20 cellular contexts compared by ENCODE assay signal in the genomic region with DNA sequence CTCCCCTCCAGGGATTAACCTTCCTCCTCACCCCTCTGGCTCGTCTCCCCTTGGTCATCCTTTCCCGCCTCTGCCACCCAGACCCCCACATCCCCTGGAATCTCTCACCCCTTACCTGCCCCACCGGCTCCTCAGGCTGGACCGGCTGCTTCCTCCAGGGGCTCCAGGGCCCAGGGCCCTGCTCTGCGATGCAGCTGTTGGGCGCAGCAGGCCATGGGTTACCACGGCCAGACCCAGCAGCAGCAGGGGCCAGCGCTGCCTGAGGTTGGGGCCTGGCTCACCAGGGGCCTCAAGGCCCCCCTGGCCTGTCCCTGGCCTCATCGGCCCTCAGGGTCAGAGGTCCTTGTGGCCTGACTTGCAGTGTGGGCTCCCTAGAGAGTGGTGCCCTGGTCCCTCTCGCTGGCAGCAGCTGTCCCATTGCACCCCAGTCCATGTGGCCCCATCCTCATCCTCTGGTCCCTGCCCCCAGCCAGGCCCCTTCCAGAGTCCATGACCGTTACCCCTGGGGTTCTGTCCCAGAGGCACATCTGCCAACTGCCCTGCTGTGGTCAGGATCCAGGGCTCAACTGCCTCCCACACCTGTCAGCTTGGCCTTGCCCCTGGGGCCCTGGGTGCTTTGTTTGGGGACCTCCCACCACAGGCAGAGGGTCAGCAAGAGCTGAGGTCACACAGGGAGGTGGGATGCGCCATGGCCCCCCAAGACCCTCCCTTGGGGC. TPM values are rescaled to one million over a fixed set of nuclear protein-coding genes. Genes with fewer than 3 reads are reported as not detected.
DNase-seq lines count a peak whose midpoint lies in the region; ATAC-seq, FAIRE-seq and TF ChIP-seq lines count a peak whose summit lies in the region.
"Had no signal": no experiment of that assay in that cellular context is flagged by ENCODE, and none has a peak within 500 bp of the region (broad histone marks: within the 10 kb centered on the region; RNA-seq: fewer than 3 reads in every experiment).

A gene (minus strand): TSS at position 421 of the 716 bp plus-strand sequence. CDS start 100 bp downstream, at position 321.

- no peaks in the 10 kb centered on the region for H3K9me2 ChIP-seq in Karpas-422 (replicated peaks; ENCODE audit: insufficient read depth, low read length)

- no peak for TF ChIP-seq CTCF in H1 (IDR thresholded peaks at IDR 0.05; ENCODE audit: control extremely low read depth in 1 of 3, insufficient read depth in 1 of 3, low read depth in 1 of 3, low read length in 3 of 3)

- peaks cover 97% of the 10 kb centered on the region for H3K4me1 ChIP-seq in Karpas-422 (ENCODE audit: low read length)
- no peaks in the 10 kb centered on the region; a peak in 1 of 7 replicates for H3K4me1 ChIP-seq in H1 (replicated peaks in 1 of 4; ENCODE audit: control insufficient read depth in 3 of 4, insufficient read depth in 4 of 4, low read length in 3 of 4)
- no peaks in the 10 kb centered on the region for H3K4me1 ChIP-seq in aorta (ENCODE audit: control insufficient read depth in 1 of 2, insufficient read depth in 2 of 2, low read length in 2 of 2)
- H3K4me1 ChIP-seq: A549 had no signal

- intact Hi-C loops in aorta (cut with DNase I) = no loop called here

- H3K9me3 Mint-ChIP-seq in activated CD8-positive, alpha-beta memory T cell treated with anti-CD3 and anti-CD28 coated beads, Interleukin-2, amount 10 ng/mL, durations not matched to agents 7 days and 5 days (ENCODE audit: low read depth) = no peaks in the 10 kb centered on the region
- H3K9me3 Mint-ChIP-seq: CD4-positive, CD25-positive, alpha-beta regulatory T cell had no signal

- CTCF ChIA-PET in activated CD8-positive, alpha-beta memory T cell treated with anti-CD3 and anti-CD28 coated beads, Interleukin-2, amount 10 ng/mL, durations not matched to agents 7 days and 5 days (lab: Charles Lee) = interaction anchor here (1.3 to 5.4 kb wide), 2 partner anchors 11 to 270 kb away, joined by 3 to 25 read pairs; no protein-coding TSS in a partner anchor
- CTCF ChIA-PET in H1 (lab: Charles Lee; ENCODE audit: partially characterized antibody) = interaction anchor here (0.8 to 3.2 kb wide), 4 partner anchors 10 to 62 kb away, joined by 3 to 19 read pairs (median 4); no protein-coding TSS in a partner anchor

- no peak within 1 kb of the TSS for H3K14ac ChIP-seq in H1 (ENCODE audit: insufficient read length)

- H3K9ac ChIP-seq in Karpas-422 (ENCODE audit: low read length) (peak within 1 kb of the TSS; percentile 99), H1 (replicated peaks in 1 of 4; ENCODE audit: extremely low read depth in 1 of 4, low read depth in 3 of 4, low read length in 3 of 4) (no peak within 1 kb of the TSS)

- H3K79me2 ChIP-seq in Karpas-422 (ENCODE audit: low read length) (0 out of 2 replicates have a peak, but pooled peaks cover 4% of the 10 kb centered on the region), H1 (ENCODE audit: control insufficient read depth in 1 of 2, insufficient read depth in 2 of 2, low read length in 2 of 2) (no peaks in the 10 kb centered on the region)

- POLR2A ChIA-PET in H1 (lab: Charles Lee; ENCODE audit: partially characterized antibody) = no interaction called here

- no peak within 1 kb of the TSS for H2BK120ac ChIP-seq in H1 (replicated peaks; ENCODE audit: low read depth, low read length)

- H3K27me3 Mint-ChIP-seq in activated CD8-positive, alpha-beta memory T cell treated with anti-CD3 and anti-CD28 coated beads, Interleukin-2, amount 10 ng/mL, durations not matched to agents 7 days and 5 days = peaks cover 43% of the 10 kb centered on the region

- FAIRE-seq in H1 (lab: Jason Lieb, UNC) = no peak
- FAIRE-seq: A549, G401.6 had no signal

- no peak within 1 kb of the TSS for H2BK20ac ChIP-seq in H1 (ENCODE audit: low read length)

- H3K4me3 ChIP-seq in Karpas-422 (ENCODE audit: low read length) = peak within 1 kb of the TSS; percentile 72
- no peak within 1 kb of the TSS for H3K4me3 ChIP-seq in H1 (ENCODE audit: extremely low read depth in 1 of 4, insufficient read depth in 2 of 4, low read depth in 3 of 4, low read length in 4 of 4)
- no peak within 1 kb of the TSS for H3K4me3 ChIP-seq in aorta (ENCODE audit: low read length in 2 of 2)
- H3K4me3 ChIP-seq: A549 had no signal

- no peaks in the 10 kb centered on the region; the same call in 1 of the 2 replicates for H3K23me2 ChIP-seq in H1 (ENCODE audit: low read depth, low read length)

- 91% methylated on average over 9 of the region's 12 CpGs; no CpG with 5 or more reads in 1 of the 2 experiments for WGBS in H1 (ENCODE audit: extremely low coverage in 1 of 2, insufficient coverage in 1 of 2, insufficient read length in 1 of 2, insufficient replicate concordance in 2 of 2, low coverage in 1 of 2, low lambda C conversion rate in 2 of 2, missing lambda C conversion rate in 1 of 2), 2 experiments
- 84 to 88% methylated on average over 12 of the region's 12 CpGs for WGBS in aorta, 2 donors

- no peak for DNase-seq in activated CD8-positive, alpha-beta memory T cell treated with anti-CD3 and anti-CD28 coated beads, Interleukin-2, amount 10 ng/mL, durations not matched to agents 7 days and 5 days
- DNase-seq in activated CD8-positive, alpha-beta memory T cell treated with anti-CD3 and anti-CD28 coated beads, Interleukin-2, amount 50 U/mL, for 4 hours = no peak
- peak; percentile 96 for DNase-seq in Karpas-422
- no peak for DNase-seq in H1 (ENCODE audit: low read depth in 1 of 2, low spot score in 2 of 2)
- DNase-seq in aorta = peak in 1 of 2 donors; percentile 26
- no peak for DNase-seq in DMS 273 (lab: John Stamatoyannopoulos, UW; ENCODE audit: unreplicated experiment)
- DNase-seq: DMS79, GOT3, NCI-H146, NCI-H2081 treated with DMSO at 0.1 percent for 48 hours, NCI-H524 treated with DMSO at 0.1 percent for 48 hours, SIG-M5 had no signal

- no peak within 1 kb of the TSS for H3K4ac ChIP-seq in H1 (replicated peaks; ENCODE audit: insufficient read length, low read depth, low read length)

- no peak within 1 kb of the TSS for H3K18ac ChIP-seq in H1 (ENCODE audit: extremely low read depth, low read length)

- no peak within 1 kb of the TSS; the same call in 1 of the 2 replicates for H4K8ac ChIP-seq in H1 (ENCODE audit: extremely low read depth, insufficient read depth, low read length)

- no peak within 1 kb of the TSS for H4K91ac ChIP-seq in H1 (replicated peaks; ENCODE audit: insufficient read length, low read length)

- H2AFZ ChIP-seq in Karpas-422 (ENCODE audit: low read length) = no peak within 1 kb of the TSS
- H2AFZ ChIP-seq in H1 (ENCODE audit: low read length) = no peak within 1 kb of the TSS

- H3K4me2 ChIP-seq in Karpas-422 (ENCODE audit: low read depth, low read length, poor library complexity, severe bottlenecking) (peak within 1 kb of the TSS; percentile 87), H1 (ENCODE audit: insufficient read depth in 1 of 2, low read depth in 2 of 2, low read length in 2 of 2) (no peak within 1 kb of the TSS)
- H3K4me2 ChIP-seq: A549 had no signal

- H3K4me1 Mint-ChIP-seq in activated CD8-positive, alpha-beta memory T cell treated with anti-CD3 and anti-CD28 coated beads, Interleukin-2, amount 10 ng/mL, durations not matched to agents 7 days and 5 days = peaks cover 40% of the 10 kb centered on the region
- H3K4me1 Mint-ChIP-seq: CD4-positive, CD25-positive, alpha-beta regulatory T cell had no signal

- 0 out of 2 replicates have a peak within 1 kb of the TSS, but pooled peaks have one; percentile 24 for H2AK5ac ChIP-seq in H1 (ENCODE audit: low read depth, low read length)

- H2BK15ac ChIP-seq in H1 (ENCODE audit: low read length) = no peak within 1 kb of the TSS

- H2BK12ac ChIP-seq in H1 (ENCODE audit: low read depth, low read length) = no peak within 1 kb of the TSS

- H2BK5ac ChIP-seq in H1 (ENCODE audit: low read depth, low read length) = no peak within 1 kb of the TSS

- no peak within 1 kb of the TSS for H3K56ac ChIP-seq in H1 (replicated peaks; ENCODE audit: insufficient read length, low read depth, low read length)

- peak; percentile 17 for ATAC-seq in activated CD8-positive, alpha-beta memory T cell treated with anti-CD3 and anti-CD28 coated beads, Interleukin-2, amount 10 ng/mL, durations not matched to agents 7 days and 5 days
- ATAC-seq in aorta (ENCODE audit: low FRiP score) = peak; percentile 33
- no peak for ATAC-seq in HG03432 (IDR thresholded peaks at IDR 0.05; ENCODE audit: unreplicated experiment)
- no peak for ATAC-seq in HG02623 (IDR thresholded peaks at IDR 0.05; ENCODE audit: unreplicated experiment)
- ATAC-seq: A549 had no signal

- TF ChIP-seq POLR2A in H1 (IDR thresholded peaks at IDR 0.05; ENCODE audit: control extremely low read depth in 1 of 2, low read depth in 2 of 2, low read length in 2 of 2) = no peak

- peak within 1 kb of the TSS; percentile 77 for H3K27ac Mint-ChIP-seq in activated CD8-positive, alpha-beta memory T cell treated with anti-CD3 and anti-CD28 coated beads, Interleukin-2, amount 10 ng/mL, durations not matched to agents 7 days and 5 days
- H3K27ac Mint-ChIP-seq: CD4-positive, CD25-positive, alpha-beta regulatory T cell had no signal

- no peak within 1 kb of the TSS for H3K23ac ChIP-seq in H1 (ENCODE audit: insufficient read length)

- H3K36me3 ChIP-seq in Karpas-422 (ENCODE audit: insufficient read depth, low read length) (peaks cover 4% of the 10 kb centered on the region; the same call in 1 of the 2 replicates), H1 (ENCODE audit: control insufficient read depth in 2 of 4, insufficient read depth in 4 of 4, low read length in 3 of 4) (no peaks in the 10 kb centered on the region), aorta (ENCODE audit: control insufficient read depth in 1 of 2, insufficient read depth in 2 of 2, low read length in 1 of 2) (no peaks in the 10 kb centered on the region)

- H3K9me3 ChIP-seq in Karpas-422 (ENCODE audit: low read length) = no peaks in the 10 kb centered on the region
- no peaks in the 10 kb centered on the region for H3K9me3 ChIP-seq in H1 (ENCODE audit: insufficient read depth in 2 of 2, low read depth in 1 of 2, low read length in 1 of 2)
- no peaks in the 10 kb centered on the region for H3K9me3 ChIP-seq in aorta (ENCODE audit: control insufficient read depth, low read length)
- H3K9me3 ChIP-seq: A549 had no signal

- no peaks in the 10 kb centered on the region for H3K27me3 ChIP-seq in Karpas-422 (ENCODE audit: low read length)
- H3K27me3 ChIP-seq in H1 (replicated peaks in 1 of 4; ENCODE audit: control insufficient read depth in 3 of 4, extremely low read depth in 1 of 4, insufficient read depth in 3 of 4, low read length in 3 of 4) = no peaks in the 10 kb centered on the region
- no peaks in the 10 kb centered on the region for H3K27me3 ChIP-seq in aorta (ENCODE audit: control insufficient read depth in 1 of 2, insufficient read depth in 2 of 2, low read length in 1 of 2)

- H4K5ac ChIP-seq in H1 (ENCODE audit: insufficient read length, low read depth, low read length) = no peak within 1 kb of the TSS

- no peak for TF ChIP-seq EP300 in H1 (IDR thresholded peaks at IDR 0.05; ENCODE audit: borderline replicate concordance in 1 of 2, low read depth in 2 of 2, low read length in 2 of 2)

- H3K36me3 Mint-ChIP-seq in activated CD8-positive, alpha-beta memory T cell treated with anti-CD3 and anti-CD28 coated beads, Interleukin-2, amount 10 ng/mL, durations not matched to agents 7 days and 5 days = no peaks in the 10 kb centered on the region

- H4K20me1 ChIP-seq in Karpas-422 (ENCODE audit: insufficient read depth, low read depth, low read length) = no peaks in the 10 kb centered on the region
- no peaks in the 10 kb centered on the region for H4K20me1 ChIP-seq in H1 (replicated peaks in 1 of 2; ENCODE audit: control insufficient read depth in 1 of 2, insufficient read depth in 2 of 2, low read length in 2 of 2)

- H3K27ac ChIP-seq in Karpas-422 (ENCODE audit: low read length) (peak within 1 kb of the TSS; percentile 99), H1 (ENCODE audit: low read depth, low read length) (no peak within 1 kb of the TSS), aorta (ENCODE audit: low read depth in 1 of 2, low read length in 2 of 2) (no peak within 1 kb of the TSS)
- H3K27ac ChIP-seq: A549 had no signal

- TF ChIP-seq RAD21 in H1 (IDR thresholded peaks at IDR 0.05 in 1 of 2, conservative IDR thresholded peaks at IDR 0.05 in 1 of 2; ENCODE audit: low read depth in 2 of 2, low read length in 2 of 2) = no peak

- peak within 1 kb of the TSS; percentile 31 for H3K4me3 Mint-ChIP-seq in activated CD8-positive, alpha-beta memory T cell treated with anti-CD3 and anti-CD28 coated beads, Interleukin-2, amount 10 ng/mL, durations not matched to agents 7 days and 5 days
- H3K4me3 Mint-ChIP-seq: CD4-positive, CD25-positive, alpha-beta regulatory T cell had no signal

- no peaks in the 10 kb centered on the region for H3K79me1 ChIP-seq in H1 (ENCODE audit: low read depth, low read length)

RNA-seq across cellular contexts. Expression of the gene that starts here (rescaled TPM):
- 1 to 10 TPM in 1 of 2 experiments, under 1 TPM in 1; 0.42 to 2.0 TPM for total RNA-seq in activated CD8-positive, alpha-beta memory T cell treated with anti-CD3 and anti-CD28 coated beads, Interleukin-2, amount 10 ng/mL, durations not matched to agents 7 days and 5 days
- total RNA-seq in Karpas-422 (2014; rRNA removed; shearing (Covaris generic); ENCODE audit: low replicate concordance) = 100 and 171 TPM in 2 replicates
- total RNA-seq in H1 (2021; fragmentation: NEBNext Ultra II Directional; extraction: Animal tissue kit (Norgen Biotek cat#: 25700)) = not detected in 2 replicates
- not detected in 2 replicates for polyA plus RNA-seq in H1 (2011; rRNA removed)
- polyA plus RNA-seq in H1 (2011; cell fraction: cytosol; rRNA removed) = not detected
- polyA plus RNA-seq in H1 (2011; cell fraction: nucleus; rRNA removed) = 0.21 TPM
- polyA plus RNA-seq in H1 (2012, experiment 1 of 2) = not detected in 4 replicates
- not detected for polyA plus RNA-seq in H1 (2012, experiment 2 of 2)
- polyA plus RNA-seq in H1 (2013, experiment 1 of 2) = not detected
- polyA plus RNA-seq in H1 (2013, experiment 2 of 2) = not detected
- not detected in 2 replicates for polyA minus RNA-seq in H1 (2011; rRNA and poly(A)+ RNA removed)
- polyA minus RNA-seq in H1 (2011; cell fraction: cytosol; rRNA and poly(A)+ RNA removed) = not detected
- polyA minus RNA-seq in H1 (2011; cell fraction: nucleus; rRNA and poly(A)+ RNA removed) = not detected
- total RNA-seq in aorta = not detected
- polyA plus RNA-seq in aorta = not detected
- total RNA-seq: CD4-positive, CD25-positive, alpha-beta regulatory T cell; LHCN-M2; OCI-LY7; RPMI7951 had no signal
- polyA plus RNA-seq: A549; CD4-positive, CD25-positive, alpha-beta regulatory T cell had no signal

Comparison
In these comparisons a context has a peak if more than half of its experiments do, and no peak if none do; other contexts are left out.
1. RNA of the gene that starts here (total RNA-seq): 100 to 171 TPM in Karpas-422; 0.42 to 2.0 TPM in activated CD8-positive, alpha-beta memory T cell treated with anti-CD3 and anti-CD28 coated beads, Interleukin-2, amount 10 ng/mL, durations not matched to agents 7 days and 5 days, not detected in H1 and not detected in aorta; every median in the first group is over 10 times any median in the second.
2. Peak in ATAC-seq in aorta; RNA of the gene not detected or under 1 TPM.